Comparison of ENCODE assay signal across 8 cellular contexts in the genomic region with DNA sequence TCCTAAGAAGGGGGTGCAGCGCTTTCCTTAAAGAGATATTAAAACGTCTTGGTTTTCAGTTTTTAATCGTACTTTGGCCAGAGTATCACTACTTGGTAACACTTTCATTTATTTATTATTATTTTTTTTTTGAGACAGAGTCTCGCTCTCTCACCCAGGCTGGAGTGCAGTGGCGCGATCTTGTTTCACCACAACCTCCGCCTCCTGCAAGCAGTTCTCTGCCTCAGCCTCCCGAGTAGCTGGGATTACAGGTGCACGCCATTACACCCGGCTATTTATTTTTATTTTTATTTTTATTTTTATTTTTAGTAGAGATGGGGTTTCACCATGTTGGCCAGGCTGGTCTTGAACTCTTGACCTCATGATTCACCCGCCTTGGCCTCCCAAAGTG.
DNase-seq lines count a peak whose midpoint lies in the region; ATAC-seq and TF ChIP-seq lines count a peak whose summit lies in the region.
"Not testable (repeated sequence)": the region's sequence is repeated elsewhere in the genome, so short reads cannot be mapped to it uniquely, and the experiment has no call there.

No MANE protein-coding gene starts in this region.

- DNase-seq in BJ (ENCODE audit: low read depth); T-cell; astrocyte of the cerebellum (ENCODE audit: low read depth); fibroblast of villous mesenchyme (ENCODE audit: low read depth); naive thymus-derived CD4-positive, alpha-beta T cell: not testable (repeated sequence)

- H3K36me3 ChIP-seq in BJ (ENCODE audit: control insufficient read depth, insufficient read depth, low read length); naive thymus-derived CD4-positive, alpha-beta T cell (ENCODE audit: control insufficient read depth in 2 of 3, insufficient read depth in 3 of 3, low read length in 3 of 3): not testable (repeated sequence)

- intact Hi-C loops in naive thymus-derived CD4-positive, alpha-beta T cell (cut with micrococcal nuclease), result loop anchor here in 1 of 2 donors (2.0 kb wide), 2 partner anchors 246 to 506 kb away; no protein-coding TSS in a partner anchor

- not testable (repeated sequence) for H3K4me1 Mint-ChIP-seq in T-cell
- H3K4me1 Mint-ChIP-seq in naive thymus-derived CD4-positive, alpha-beta T cell, result peaks cover 0 to 15% (median 8%) of the 10 kb centered on the region in 7 donors
- peaks cover 15% of the 10 kb centered on the region for H3K4me1 Mint-ChIP-seq in stimulated activated naive CD8-positive, alpha-beta T cell treated with anti-CD3 and anti-CD28 coated beads, Interleukin-15, Interleukin-2, amounts not matched to agents 100 ng/mL and 50 ng/mL, for 24 hours (ENCODE audit: low read depth)

- not testable (repeated sequence) for H3K9me3 Mint-ChIP-seq in T-cell; naive thymus-derived CD4-positive, alpha-beta T cell; stimulated activated naive CD8-positive, alpha-beta T cell treated with anti-CD3 and anti-CD28 coated beads, Interleukin-15, Interleukin-2, amounts not matched to agents 100 ng/mL and 50 ng/mL, for 24 hours

- H3K27ac Mint-ChIP-seq in T-cell, result peak overlapping the region; percentile 90 to 92
- H3K27ac Mint-ChIP-seq in naive thymus-derived CD4-positive, alpha-beta T cell, result peak overlapping the region; percentile 70 to 98 (median 91)
- peak overlapping the region; percentile 67 for H3K27ac Mint-ChIP-seq in stimulated activated naive CD8-positive, alpha-beta T cell treated with anti-CD3 and anti-CD28 coated beads, Interleukin-15, Interleukin-2, amounts not matched to agents 100 ng/mL and 50 ng/mL, for 24 hours

- H3K36me3 Mint-ChIP-seq in T-cell; naive thymus-derived CD4-positive, alpha-beta T cell; stimulated activated naive CD8-positive, alpha-beta T cell treated with anti-CD3 and anti-CD28 coated beads, Interleukin-15, Interleukin-2, amounts not matched to agents 100 ng/mL and 50 ng/mL, for 24 hours (ENCODE audit: low read depth): not testable (repeated sequence)

- not testable (repeated sequence) for H3K9me3 ChIP-seq in naive thymus-derived CD4-positive, alpha-beta T cell (ENCODE audit: control insufficient read depth in 2 of 3, low read length in 3 of 3)

- H3K27ac ChIP-seq in naive thymus-derived CD4-positive, alpha-beta T cell (ENCODE audit: low read depth, low read length), result peak overlapping the region; percentile 76

- not testable (repeated sequence) for H3K27me3 Mint-ChIP-seq in T-cell; naive thymus-derived CD4-positive, alpha-beta T cell; stimulated activated naive CD8-positive, alpha-beta T cell treated with anti-CD3 and anti-CD28 coated beads, Interleukin-15, Interleukin-2, amounts not matched to agents 100 ng/mL and 50 ng/mL, for 24 hours

- in situ Hi-C loops in astrocyte of the cerebellum (cut with HindIII; ENCODE audit: low sequenced_read_pairs), result loop anchor here (25.0 kb wide), 1 partner anchor 203 kb away; no protein-coding TSS in a partner anchor

- H3K4me3 ChIP-seq in BJ (ENCODE audit: low read depth, low read length) (peak overlapping the region; percentile 49), astrocyte of the cerebellum (ENCODE audit: low read depth, low read length) (peak overlapping the region; percentile 24), fibroblast of villous mesenchyme (ENCODE audit: low read depth, low read length) (peak overlapping the region; percentile 57)
- peak overlapping the region; percentile 85 for H3K4me3 ChIP-seq in naive thymus-derived CD4-positive, alpha-beta T cell (ENCODE audit: low read length)

- peak; percentile 34 for ATAC-seq in GM21390 (IDR thresholded peaks at IDR 0.05; ENCODE audit: unreplicated experiment)
- peak; percentile 16 for ATAC-seq in HG03439 (IDR thresholded peaks at IDR 0.05; ENCODE audit: unreplicated experiment)
- peak in 2 of 4 experiments; percentile 12 to 52 for ATAC-seq in T-cell (replicated peaks in 1 of 4)
- ATAC-seq in naive thymus-derived CD4-positive, alpha-beta T cell, result peak; percentile 16

- H3K27me3 ChIP-seq in BJ (ENCODE audit: control insufficient read depth, insufficient read depth, low read length); naive thymus-derived CD4-positive, alpha-beta T cell (ENCODE audit: control insufficient read depth in 2 of 2, insufficient read depth in 2 of 2, low read length in 2 of 2): not testable (repeated sequence)

- CTCF ChIA-PET in BJ (lab: Yijun Ruan, JAX) (interaction anchor here (0.7 to 5.0 kb wide), 18 partner anchors 8 to 527 kb away, joined by 3 to 59 read pairs (median 4); no protein-coding TSS in a partner anchor), T-cell (lab: Charles Lee) (interaction anchor here (0.5 to 2.8 kb wide), 29 partner anchors 9 to 573 kb away, joined by 3 to 21 read pairs (median 4); partner anchors contain the start of gene CEP128 (in 1 of the 2))
- CTCF ChIA-PET in naive thymus-derived CD4-positive, alpha-beta T cell (lab: Charles Lee), result interaction anchor here (0.6 to 2.2 kb wide), 10 partner anchors 8 to 528 kb away, joined by 3 to 35 read pairs (median 4); partner anchors contain the start of gene SEL1L

- H3K4me1 ChIP-seq in naive thymus-derived CD4-positive, alpha-beta T cell (ENCODE audit: control insufficient read depth in 2 of 2, insufficient read depth in 2 of 2, low read length in 2 of 2), result not testable (repeated sequence)

- POLR2A ChIA-PET in BJ (lab: Charles Lee), result not testable (repeated sequence)
- POLR2A ChIA-PET in T-cell (lab: Charles Lee), result interaction anchor here in 1 of 2 donors (0.5 to 1.8 kb wide), 3 partner anchors 33 to 244 kb away, joined by 3 to 9 read pairs (median 5); partner anchors contain the start of genes GTF2A1 and SEL1L
- POLR2A ChIA-PET in naive thymus-derived CD4-positive, alpha-beta T cell (lab: Charles Lee), result interaction anchor here (0.7 to 1.9 kb wide), 6 partner anchors 17 to 510 kb away, joined by 3 to 6 read pairs (median 4); partner anchors contain the start of genes GTF2A1, SEL1L and TSHR

- H3K4me3 Mint-ChIP-seq in T-cell, result peak overlapping the region; percentile 79 to 83 (median 80)
- H3K4me3 Mint-ChIP-seq in naive thymus-derived CD4-positive, alpha-beta T cell, result peak overlapping the region; percentile 76 to 91 (median 88)
- peak overlapping the region; percentile 80 for H3K4me3 Mint-ChIP-seq in stimulated activated naive CD8-positive, alpha-beta T cell treated with anti-CD3 and anti-CD28 coated beads, Interleukin-15, Interleukin-2, amounts not matched to agents 100 ng/mL and 50 ng/mL, for 24 hours

- TF ChIP-seq CTCF in BJ (IDR thresholded peaks at IDR 0.05; ENCODE audit: insufficient read depth, low read depth, low read length); astrocyte of the cerebellum (IDR thresholded peaks at IDR 0.05; ENCODE audit: low read depth, low read length, missing control alignments); fibroblast of villous mesenchyme (IDR thresholded peaks at IDR 0.05; ENCODE audit: insufficient read depth, low read depth, low read length): not testable (repeated sequence)

Comparison
In these comparisons a context has a peak if more than half of its experiments do, and no peak if none do; other contexts are left out.
1. H3K4me3 ChIP-seq: peak in every context shown above with its lines; median percentile 85 in naive thymus-derived CD4-positive, alpha-beta T cell; 57 in fibroblast of villous mesenchyme; 49 in BJ; 24 in astrocyte of the cerebellum.